ENCODE assay signal across 8 cellular contexts in genomic region chr3:132417695-132418520, GRCh38. TPM values are rescaled to one million over a fixed set of nuclear protein-coding genes. Genes with fewer than 3 reads are reported as not detected.
DNase-seq lines count a peak whose midpoint lies in the region; ATAC-seq, FAIRE-seq and TF ChIP-seq lines count a peak whose summit lies in the region.

No MANE protein-coding gene starts in this region.

- TF ChIP-seq EP300 in gastroesophageal sphincter (IDR thresholded peaks at IDR 0.05), result no peak

- peak overlapping the region; percentile 93 for H3K27ac Mint-ChIP-seq in activated T-helper 17 cell treated with anti-CD3 and anti-CD28 coated beads, Interleukin-2, amount 50 U/mL, for 72 hours

- FAIRE-seq in urothelium cell line (lab: Jason Lieb, UNC), result no peak

- WGBS in gastroesophageal sphincter (ENCODE audit: low coverage in 1 of 2), 2 donors, result 0 to 1% methylated on average over 10 to 21 of the region's 32 CpGs

- peaks cover 18% of the 10 kb centered on the region for H3K36me3 Mint-ChIP-seq in activated T-helper 17 cell treated with anti-CD3 and anti-CD28 coated beads, Interleukin-2, amount 50 U/mL, for 72 hours (ENCODE audit: low read depth)

- H3K4me1 ChIP-seq in gastroesophageal sphincter, result peaks cover 0 to 51% (median 4%) of the 10 kb centered on the region in 3 donors

- no peaks in the 10 kb centered on the region for H3K9me3 ChIP-seq in gastroesophageal sphincter

- peak overlapping the region; percentile 96 for H3K4me3 Mint-ChIP-seq in activated T-helper 17 cell treated with anti-CD3 and anti-CD28 coated beads, Interleukin-2, amount 50 U/mL, for 72 hours

- no peak for TF ChIP-seq POLR2A in gastroesophageal sphincter (IDR thresholded peaks at IDR 0.05)

- H3K27me3 ChIP-seq in gastroesophageal sphincter, result no peaks in the 10 kb centered on the region

- H3K4me3 ChIP-seq in gastroesophageal sphincter, result peak overlapping the region; percentile 94 to 95

- H3K27me3 Mint-ChIP-seq in activated T-helper 17 cell treated with anti-CD3 and anti-CD28 coated beads, Interleukin-2, amount 50 U/mL, for 72 hours, result no peaks in the 10 kb centered on the region

- peaks cover 19% of the 10 kb centered on the region for H3K4me1 Mint-ChIP-seq in activated T-helper 17 cell treated with anti-CD3 and anti-CD28 coated beads, Interleukin-2, amount 50 U/mL, for 72 hours

- DNase-seq in D341Med (ENCODE audit: low spot score) (peak; percentile 57), NCI-H82 (lab: John Stamatoyannopoulos, UW) (peak; percentile 90), nucleus accumbens (lab: John Stamatoyannopoulos, UW) (peak in 31 of 56 donors; percentile 11 to 78 (median 55)), urothelium cell line (ENCODE audit: low spot score) (peak; percentile 67)

- TF ChIP-seq CTCF in gastroesophageal sphincter (IDR thresholded peaks at IDR 0.05), result no peak

- peaks cover 0 to 6% of the 10 kb centered on the region in 2 donors for H3K36me3 ChIP-seq in gastroesophageal sphincter

- peak overlapping the region; percentile 76 to 97 (median 94) for H3K27ac ChIP-seq in gastroesophageal sphincter

- ATAC-seq in GM19397 (IDR thresholded peaks at IDR 0.05; ENCODE audit: unreplicated experiment) (peak; percentile 42), HG03469 (IDR thresholded peaks at IDR 0.05; ENCODE audit: unreplicated experiment) (peak; percentile 18), gastroesophageal sphincter (peak; percentile 44)
- ATAC-seq in activated T-helper 17 cell treated with anti-CD3 and anti-CD28 coated beads, Interleukin-2, amount 50 U/mL, for 72 hours (replicated peaks), result peak; percentile 53

- no peaks in the 10 kb centered on the region for H3K9me3 Mint-ChIP-seq in activated T-helper 17 cell treated with anti-CD3 and anti-CD28 coated beads, Interleukin-2, amount 50 U/mL, for 72 hours

RNA-seq across cellular contexts. Expression of gene DNAJC13, which starts 0.6 kb away (rescaled TPM):
- total RNA-seq in activated T-helper 17 cell treated with anti-CD3 and anti-CD28 coated beads, Interleukin-2, amount 50 U/mL, for 72 hours, result 10 to 100 TPM; 27.7 to 37.9 TPM
- 10 to 100 TPM; 43.6 to 73.7 (median 61.1) TPM for total RNA-seq in gastroesophageal sphincter

Comparison
In these comparisons a context has a peak if more than half of its experiments do, and no peak if none do; other contexts are left out.
1. Peak in every context shown above with its lines: DNase-seq, ATAC-seq, H3K4me3 ChIP-seq and H3K27ac ChIP-seq.